18 cellular contexts compared by ENCODE assay signal in the genomic region with DNA sequence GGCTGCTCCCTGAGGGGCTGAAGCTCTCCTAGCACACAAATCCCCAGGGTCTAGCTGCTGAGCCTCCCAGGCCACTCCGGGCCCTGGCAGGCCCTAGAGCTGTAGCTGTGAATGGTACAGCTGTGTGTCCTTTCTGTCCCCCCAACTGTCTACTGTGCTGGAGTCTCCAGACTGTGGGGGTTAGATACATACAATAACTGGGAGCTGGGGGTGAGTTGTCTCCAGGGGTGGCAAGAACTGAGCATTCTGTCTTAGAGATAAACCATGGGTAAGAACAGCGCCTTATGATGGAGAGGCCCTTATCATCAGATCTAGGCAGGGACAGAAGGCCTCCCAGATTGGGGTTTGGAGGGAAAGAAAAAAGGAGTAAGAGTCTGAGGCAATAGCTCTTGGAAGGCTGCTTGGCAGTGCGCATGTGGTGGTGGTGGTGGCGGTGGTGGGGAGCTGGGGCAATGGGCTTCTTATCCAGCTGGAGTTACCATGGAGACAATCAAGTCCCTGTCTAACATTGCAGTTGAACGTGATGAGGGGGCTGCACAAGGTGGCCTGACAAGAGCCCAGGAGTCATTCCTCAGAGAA.
"Had no signal": no experiment of that assay in that cellular context is flagged by ENCODE, and none has a peak within 500 bp of the region (broad histone marks: within the 10 kb centered on the region; RNA-seq: fewer than 3 reads in every experiment).

No MANE protein-coding gene starts in this region.

- H3K27me3 Mint-ChIP-seq: stimulated activated naive CD8-positive, alpha-beta T cell treated with anti-CD3 and anti-CD28 coated beads, Interleukin-15, Interleukin-2, amounts not matched to agents 100 ng/mL and 50 ng/mL, for 24 hours; T-helper 17 cell had no signal

- H3K27ac Mint-ChIP-seq: endodermal cell; stimulated activated naive CD8-positive, alpha-beta T cell treated with anti-CD3 and anti-CD28 coated beads, Interleukin-15, Interleukin-2, amounts not matched to agents 100 ng/mL and 50 ng/mL, for 24 hours; T-helper 17 cell had no signal

- H3K27me3 ChIP-seq: breast epithelium, right atrium auricular region, suprapubic skin, upper lobe of right lung had no signal

- H3K9me3 ChIP-seq: breast epithelium, right atrium auricular region, suprapubic skin, upper lobe of right lung had no signal

- DNase-seq: activated CD4-positive, alpha-beta T cell treated with anti-CD3 and anti-CD28 coated beads, Interleukin-2, amount 50 U/mL, for 1 hour; activated CD4-positive, CD25-positive, alpha-beta regulatory T cell; activated effector memory CD4-positive, alpha-beta T cell treated with Interleukin-2 at 50 U/mL for 16 hours; aorta; endodermal cell; islet precursor cell; midbrain; nucleus accumbens; SHP77 treated with DMSO at 0.1 percent for 48 hours; stimulated activated CD4-positive, alpha-beta T cell treated with anti-CD3 and anti-CD28 coated beads, Interleukin-15, amount 100 ng/mL, for 24 hours; stimulated activated CD4-positive, alpha-beta T cell treated with anti-CD3 and anti-CD28 coated beads, Interleukin-4, amount 100 ng/mL, for 24 hours; T-helper 17 cell; upper lobe of right lung had no signal

- ATAC-seq: left lobe of liver, T-helper 17 cell, upper lobe of right lung had no signal

- H3K9me3 Mint-ChIP-seq: endodermal cell; stimulated activated naive CD8-positive, alpha-beta T cell treated with anti-CD3 and anti-CD28 coated beads, Interleukin-15, Interleukin-2, amounts not matched to agents 100 ng/mL and 50 ng/mL, for 24 hours had no signal

- H3K4me3 ChIP-seq: breast epithelium, right atrium auricular region, suprapubic skin, upper lobe of right lung had no signal

- H3K4me3 Mint-ChIP-seq: endodermal cell; stimulated activated naive CD8-positive, alpha-beta T cell treated with anti-CD3 and anti-CD28 coated beads, Interleukin-15, Interleukin-2, amounts not matched to agents 100 ng/mL and 50 ng/mL, for 24 hours had no signal

- H3K27ac ChIP-seq: breast epithelium, suprapubic skin, upper lobe of right lung had no signal
